ENCODE assay signal across 14 cellular contexts in genomic region chr20:63475209-63475608, GRCh38. TPM values are rescaled to one million over a fixed set of nuclear protein-coding genes. Genes with fewer than 3 reads are reported as not detected.
A peak's percentile ranks its signal among the peaks of the same experiment; 100 is the strongest.
DNase-seq lines count a peak whose midpoint lies in the region; ATAC-seq and TF ChIP-seq lines count a peak whose summit lies in the region.
"Had no signal": no experiment of that assay in that cellular context is flagged by ENCODE, and none has a peak within 500 bp of the region (broad histone marks: within the 10 kb centered on the region; RNA-seq: fewer than 3 reads in every experiment).

No MANE protein-coding gene starts in this region.

- peak overlapping the region; percentile 61 for H3K4me3 Mint-ChIP-seq in type B pancreatic cell
- no peak overlapping the region for H3K4me3 Mint-ChIP-seq in activated CD8-positive, alpha-beta memory T cell treated with anti-CD3 and anti-CD28 coated beads, Interleukin-2, amount 10 ng/mL, durations not matched to agents 7 days and 5 days

- no peaks in the 10 kb centered on the region for H3K4me1 ChIP-seq in foreskin keratinocyte
- H3K4me1 ChIP-seq: thyroid gland had no signal

- H3K27ac ChIP-seq in foreskin keratinocyte = no peak overlapping the region
- H3K27ac ChIP-seq: thyroid gland had no signal

- ATAC-seq in foreskin keratinocyte (peak; percentile 38), HG03097 (IDR thresholded peaks at IDR 0.05; ENCODE audit: low FRiP score, unreplicated experiment) (no peak)
- ATAC-seq in activated CD8-positive, alpha-beta memory T cell treated with anti-CD3 and anti-CD28 coated beads, Interleukin-2, amount 10 ng/mL, durations not matched to agents 7 days and 5 days = no peak

- TF ChIP-seq CTCF in foreskin keratinocyte (conservative IDR thresholded peaks at IDR 0.05) (no peak), type B pancreatic cell (conservative IDR thresholded peaks at IDR 0.05) (no peak)

- H3K27me3 ChIP-seq in foreskin keratinocyte = peaks cover 74% of the 10 kb centered on the region

- H3K4me1 Mint-ChIP-seq in type B pancreatic cell (ENCODE audit: unreplicated experiment) = no peaks in the 10 kb centered on the region
- peaks cover 2% of the 10 kb centered on the region for H3K4me1 Mint-ChIP-seq in activated CD8-positive, alpha-beta memory T cell treated with anti-CD3 and anti-CD28 coated beads, Interleukin-2, amount 10 ng/mL, durations not matched to agents 7 days and 5 days

- H3K27me3 Mint-ChIP-seq in type B pancreatic cell = peaks cover 43% of the 10 kb centered on the region
- H3K27me3 Mint-ChIP-seq in activated CD8-positive, alpha-beta memory T cell treated with anti-CD3 and anti-CD28 coated beads, Interleukin-2, amount 10 ng/mL, durations not matched to agents 7 days and 5 days = peaks cover 44% of the 10 kb centered on the region

- peak; percentile 18 for DNase-seq in stimulated activated CD4-positive, alpha-beta T cell treated with anti-CD3 and anti-CD28 coated beads, Interleukin-15, amount 100 ng/mL, for 24 hours
- DNase-seq in stimulated activated CD4-positive, alpha-beta T cell treated with anti-CD3 and anti-CD28 coated beads, Interleukin-4, amount 100 ng/mL, for 4 hours = no peak
- peak; percentile 34 for DNase-seq in SK-MEL-5 (ENCODE audit: low read depth, low spot score)
- DNase-seq in foreskin keratinocyte = no peak
- DNase-seq in type B pancreatic cell (ENCODE audit: extremely low spot score, unreplicated experiment) = no peak
- DNase-seq in occipital lobe (lab: John Stamatoyannopoulos, UW) = no peak
- DNase-seq in activated CD8-positive, alpha-beta memory T cell treated with anti-CD3 and anti-CD28 coated beads, Interleukin-2, amount 10 ng/mL, durations not matched to agents 7 days and 5 days = no peak
- DNase-seq: CD4-positive, alpha-beta memory T cell; head of caudate nucleus; NCI-H1694; stimulated activated CD4-positive, alpha-beta T cell treated with anti-CD3 and anti-CD28 coated beads, Interleukin-4, amount 100 ng/mL, for 24 hours had no signal

- no peaks in the 10 kb centered on the region for H3K9me3 Mint-ChIP-seq in type B pancreatic cell
- H3K9me3 Mint-ChIP-seq in activated CD8-positive, alpha-beta memory T cell treated with anti-CD3 and anti-CD28 coated beads, Interleukin-2, amount 10 ng/mL, durations not matched to agents 7 days and 5 days (ENCODE audit: low read depth) = no peaks in the 10 kb centered on the region
- H3K9me3 Mint-ChIP-seq: CD4-positive, alpha-beta memory T cell had no signal

- in situ Hi-C loops in SK-MEL-5 (cut with HindIII; ENCODE audit: low pct_unique_long_range_greater_than_20kb, low sequenced_read_pairs) = no loop called here

- H3K36me3 Mint-ChIP-seq in type B pancreatic cell = no peaks in the 10 kb centered on the region
- H3K36me3 Mint-ChIP-seq in activated CD8-positive, alpha-beta memory T cell treated with anti-CD3 and anti-CD28 coated beads, Interleukin-2, amount 10 ng/mL, durations not matched to agents 7 days and 5 days = no peaks in the 10 kb centered on the region
- H3K36me3 Mint-ChIP-seq: CD4-positive, alpha-beta memory T cell had no signal

- H3K27ac Mint-ChIP-seq in type B pancreatic cell = no peak overlapping the region
- H3K27ac Mint-ChIP-seq in activated CD8-positive, alpha-beta memory T cell treated with anti-CD3 and anti-CD28 coated beads, Interleukin-2, amount 10 ng/mL, durations not matched to agents 7 days and 5 days = no peak overlapping the region
- H3K27ac Mint-ChIP-seq: CD4-positive, alpha-beta memory T cell had no signal

- CTCF ChIA-PET in activated CD8-positive, alpha-beta memory T cell treated with anti-CD3 and anti-CD28 coated beads, Interleukin-2, amount 10 ng/mL, durations not matched to agents 7 days and 5 days (lab: Charles Lee) = no interaction called here

RNA-seq across cellular contexts. Expression of gene KCNQ2, which starts 2.8 kb away (rescaled TPM):
- total RNA-seq in SK-MEL-5 (2014; rRNA removed; shearing (Covaris generic)) = 4.3 and 6.2 TPM in 2 replicates
- 7.0 and 10.3 TPM in 2 replicates for polyA plus RNA-seq in SK-MEL-5 (2015; cell fraction: cytosol; rRNA removed)
- polyA plus RNA-seq in SK-MEL-5 (2015; cell fraction: nucleus; rRNA removed) = 4.9 and 13.5 TPM in 2 replicates
- not detected in 2 replicates for total RNA-seq in foreskin keratinocyte
- not detected in 2 replicates for polyA plus RNA-seq in foreskin keratinocyte
- 4.4 and 47.3 TPM in 2 replicates for total RNA-seq in type B pancreatic cell (ENCODE audit: low replicate concordance)
- total RNA-seq in occipital lobe = 167 TPM
- under 1 TPM in 1 of 2 experiments, not detected in 1; 0.05 TPM for total RNA-seq in activated CD8-positive, alpha-beta memory T cell treated with anti-CD3 and anti-CD28 coated beads, Interleukin-2, amount 10 ng/mL, durations not matched to agents 7 days and 5 days
- total RNA-seq: CD4-positive, alpha-beta memory T cell; chondrocyte had no signal
- polyA plus RNA-seq: CD4-positive, alpha-beta memory T cell had no signal

RNA-seq across cellular contexts. Expression of gene EEF1A2, which starts 23.7 kb away (rescaled TPM):
- total RNA-seq in SK-MEL-5 (2014; rRNA removed; shearing (Covaris generic)) = 31.7 and 32.6 TPM in 2 replicates
- polyA plus RNA-seq in SK-MEL-5 (2015; cell fraction: cytosol; rRNA removed) = 69.8 and 70.7 TPM in 2 replicates
- 23.9 and 32.7 TPM in 2 replicates for polyA plus RNA-seq in SK-MEL-5 (2015; cell fraction: nucleus; rRNA removed)
- 0.04 TPM in 1 of 2 replicates, not detected in the other for total RNA-seq in foreskin keratinocyte
- 0.08 and 0.09 TPM in 2 replicates for polyA plus RNA-seq in foreskin keratinocyte
- 20.5 and 30.2 TPM in 2 replicates for total RNA-seq in type B pancreatic cell (ENCODE audit: low replicate concordance)
- 214 TPM for total RNA-seq in occipital lobe
- under 1 TPM in 1 of 2 experiments, not detected in 1; 0.84 TPM for total RNA-seq in activated CD8-positive, alpha-beta memory T cell treated with anti-CD3 and anti-CD28 coated beads, Interleukin-2, amount 10 ng/mL, durations not matched to agents 7 days and 5 days
- polyA plus RNA-seq: CD4-positive, alpha-beta memory T cell had no signal

RNA-seq across cellular contexts. Expression of gene PPDPF, which starts 45.4 kb away (rescaled TPM):
- 29.6 and 37.5 TPM in 2 replicates for total RNA-seq in SK-MEL-5 (2014; rRNA removed; shearing (Covaris generic))
- 322 and 386 TPM in 2 replicates for polyA plus RNA-seq in SK-MEL-5 (2015; cell fraction: cytosol; rRNA removed)
- polyA plus RNA-seq in SK-MEL-5 (2015; cell fraction: nucleus; rRNA removed) = 29.7 and 42.7 TPM in 2 replicates
- 181 and 190 TPM in 2 replicates for total RNA-seq in foreskin keratinocyte
- polyA plus RNA-seq in foreskin keratinocyte = 575 and 701 TPM in 2 replicates
- total RNA-seq in type B pancreatic cell (ENCODE audit: low replicate concordance) = 280 and 422 TPM in 2 replicates
- 43.5 TPM for total RNA-seq in occipital lobe
- 100 to 1,000 TPM; 138 to 237 TPM for total RNA-seq in activated CD8-positive, alpha-beta memory T cell treated with anti-CD3 and anti-CD28 coated beads, Interleukin-2, amount 10 ng/mL, durations not matched to agents 7 days and 5 days

Comparison
In these comparisons a context has a peak if more than half of its experiments do, and no peak if none do; other contexts are left out.
1. DNase-seq: peak in stimulated activated CD4-positive, alpha-beta T cell treated with anti-CD3 and anti-CD28 coated beads, Interleukin-15, amount 100 ng/mL, for 24 hours (single experiment) and SK-MEL-5 (single experiment); none in stimulated activated CD4-positive, alpha-beta T cell treated with anti-CD3 and anti-CD28 coated beads, Interleukin-4, amount 100 ng/mL, for 4 hours (0 of 2), foreskin keratinocyte (0 of 2), type B pancreatic cell (single experiment), occipital lobe (single experiment) and activated CD8-positive, alpha-beta memory T cell treated with anti-CD3 and anti-CD28 coated beads, Interleukin-2, amount 10 ng/mL, durations not matched to agents 7 days and 5 days (single experiment).
2. RNA of gene EEF1A2, which starts 23.7 kb away (total RNA-seq): 214 TPM in occipital lobe (single experiment), 31.7 to 32.6 TPM in SK-MEL-5 and 20.5 to 30.2 TPM in type B pancreatic cell; 0.84 TPM in activated CD8-positive, alpha-beta memory T cell treated with anti-CD3 and anti-CD28 coated beads, Interleukin-2, amount 10 ng/mL, durations not matched to agents 7 days and 5 days and 0.04 TPM in foreskin keratinocyte; every median in the first group is over 10 times any median in the second.